In genomic region chr2:23746141-23746863, GRCh38 we compare ENCODE assay signal across 19 cellular contexts.
DNase-seq lines count a peak whose midpoint lies in the region; ATAC-seq and TF ChIP-seq lines count a peak whose summit lies in the region.
"Had no signal": no experiment of that assay in that cellular context is flagged by ENCODE, and none has a peak within 500 bp of the region (broad histone marks: within the 10 kb centered on the region; RNA-seq: fewer than 3 reads in every experiment).

No MANE protein-coding gene starts in this region.

- ATAC-seq in GM19395 (IDR thresholded peaks at IDR 0.05; ENCODE audit: unreplicated experiment) (peak; percentile 36), HG02938 (IDR thresholded peaks at IDR 0.05; ENCODE audit: unreplicated experiment) (peak; percentile 38), HG03196 (IDR thresholded peaks at IDR 0.05; ENCODE audit: unreplicated experiment) (no peak)
- no peak for ATAC-seq in CD4-positive, alpha-beta T cell (ENCODE audit: poor library complexity)

- no peaks in the 10 kb centered on the region for H3K9me3 ChIP-seq in CD8-positive, alpha-beta memory T cell (ENCODE audit: low read length)
- no peaks in the 10 kb centered on the region for H3K9me3 ChIP-seq in CD4-positive, alpha-beta T cell (ENCODE audit: control insufficient read depth, low read length)
- H3K9me3 ChIP-seq: stomach had no signal

- peaks cover 5 to 50% (median 11%) of the 10 kb centered on the region in 3 donors for H3K36me3 Mint-ChIP-seq in CD8-positive, alpha-beta memory T cell
- H3K36me3 Mint-ChIP-seq in CD4-positive, alpha-beta T cell (ENCODE audit: low read depth): peaks cover 55% of the 10 kb centered on the region

- no peaks in the 10 kb centered on the region for H3K9me3 Mint-ChIP-seq in CD8-positive, alpha-beta memory T cell
- no peaks in the 10 kb centered on the region for H3K9me3 Mint-ChIP-seq in CD4-positive, alpha-beta T cell

- no peaks in the 10 kb centered on the region for H3K27me3 Mint-ChIP-seq in CD8-positive, alpha-beta memory T cell
- H3K27me3 Mint-ChIP-seq in CD4-positive, alpha-beta T cell: no peaks in the 10 kb centered on the region

- DNase-seq in CD8-positive, alpha-beta memory T cell: no peak
- DNase-seq in left kidney (ENCODE audit: low read depth, low spot score) (peak; percentile 19), HPDE6-E6E7 (ENCODE audit: extremely low spot score) (no peak), substantia nigra (lab: John Stamatoyannopoulos, UW) (no peak)
- DNase-seq in CD4-positive, alpha-beta T cell: no peak
- DNase-seq: activated CD4-positive, alpha-beta T cell treated with anti-CD3 and anti-CD28 coated beads, Interleukin-2, amount 50 U/mL, for 1 hour; activated T-cell treated with anti-CD3 and anti-CD28 coated beads, Interleukin-2, amount 50 U/mL, for 1 hour; caudate nucleus; effector memory CD4-positive, alpha-beta T cell; hypothalamus; Kasumi-1; kidney glomerular epithelial cell; posterior cingulate gyrus; SHP77 treated with DMSO at 0.1 percent for 48 hours; stomach; T-helper 9 cell had no signal

- intact Hi-C loops in CD4-positive, alpha-beta T cell (cut with DNase I, micrococcal nuclease): no loop called here

- no peaks in the 10 kb centered on the region for H3K4me1 ChIP-seq in CD8-positive, alpha-beta memory T cell (ENCODE audit: insufficient read depth, low read length)

- H3K27ac Mint-ChIP-seq in CD8-positive, alpha-beta memory T cell: peak overlapping the region in 5 of 8 donors; percentile 4 to 81 (median 31)
- no peak overlapping the region for H3K27ac Mint-ChIP-seq in CD4-positive, alpha-beta T cell

- no peak overlapping the region for H3K4me3 ChIP-seq in CD8-positive, alpha-beta memory T cell (ENCODE audit: low read length)
- H3K4me3 ChIP-seq: stomach had no signal

- CTCF ChIA-PET in CD8-positive, alpha-beta memory T cell (lab: Charles Lee): no interaction called here
- CTCF ChIA-PET in CD4-positive, alpha-beta T cell (lab: Charles Lee): no interaction called here

- POLR2A ChIA-PET in CD8-positive, alpha-beta memory T cell (lab: Charles Lee): no interaction called here
- POLR2A ChIA-PET in CD4-positive, alpha-beta T cell (lab: Charles Lee): no interaction called here

- H3K4me1 Mint-ChIP-seq in CD8-positive, alpha-beta memory T cell: no peaks in the 10 kb centered on the region
- no peaks in the 10 kb centered on the region for H3K4me1 Mint-ChIP-seq in CD4-positive, alpha-beta T cell (ENCODE audit: low read depth)

- H3K27me3 ChIP-seq in CD8-positive, alpha-beta memory T cell (ENCODE audit: insufficient read depth, low read length, poor library complexity, severe bottlenecking): no peaks in the 10 kb centered on the region
- H3K27me3 ChIP-seq in CD4-positive, alpha-beta T cell (ENCODE audit: control insufficient read depth, insufficient read depth, low read length): no peaks in the 10 kb centered on the region
- H3K27me3 ChIP-seq: stomach had no signal

- H3K36me3 ChIP-seq in CD8-positive, alpha-beta memory T cell (ENCODE audit: insufficient read depth, low read length): peaks cover 1% of the 10 kb centered on the region

- TF ChIP-seq CTCF in CD4-positive, alpha-beta T cell (IDR thresholded peaks at IDR 0.05): no peak

- no peak overlapping the region for H3K4me3 Mint-ChIP-seq in CD8-positive, alpha-beta memory T cell
- H3K4me3 Mint-ChIP-seq in CD4-positive, alpha-beta T cell: no peak overlapping the region

- no peak overlapping the region for H3K27ac ChIP-seq in CD8-positive, alpha-beta memory T cell (ENCODE audit: low read depth, low read length)
- no peak overlapping the region for H3K27ac ChIP-seq in CD4-positive, alpha-beta T cell (ENCODE audit: low read depth, low read length)
- H3K27ac ChIP-seq in substantia nigra (ENCODE audit: low read depth, low read length, poor library complexity, severe bottlenecking): no peak overlapping the region
- H3K27ac ChIP-seq: stomach had no signal

Comparison
In these comparisons a context has a peak if more than half of its experiments do, and no peak if none do; other contexts are left out.
1. ATAC-seq: peak in GM19395 (single experiment) and HG02938 (single experiment); none in CD4-positive, alpha-beta T cell (single experiment) and HG03196 (single experiment).